In genomic region chr10:44959243-44960097, GRCh38 we compare ENCODE assay signal across 8 cellular contexts. TPM values are rescaled to one million over a fixed set of nuclear protein-coding genes. Genes with fewer than 3 reads are reported as not detected.
DNase-seq lines count a peak whose midpoint lies in the region; ATAC-seq and TF ChIP-seq lines count a peak whose summit lies in the region.

TSS of gene RASSF4 (plus strand) at chr10:44959802. CDS start at chr10:44970203, 10,401 bp downstream.

- H3K27ac ChIP-seq in right lobe of liver, result peak within 1 kb of the TSS; percentile 81 to 91 (median 84)

- peaks cover 0 to 57% (median 12%) of the 10 kb centered on the region in 4 donors for H3K4me1 ChIP-seq in right lobe of liver

- DNase-seq in Ammon's horn (ENCODE audit: low spot score) (peak; percentile 95), NCI-H526 (lab: John Stamatoyannopoulos, UW) (peak; percentile 26 to 86), dermis blood vessel endothelial cell (peak; percentile 89), right lobe of liver (peak; percentile 98)
- peak; percentile 85 to 90 for DNase-seq in activated CD4-positive, alpha-beta T cell treated with anti-CD3 and anti-CD28 coated beads, Interleukin-2, amount 50 U/mL, for 24 hours (ENCODE audit: low read depth in 1 of 2, low spot score in 1 of 2)
- DNase-seq in stimulated activated CD4-positive, alpha-beta T cell treated with anti-CD3 and anti-CD28 coated beads, Interleukin-4, amount 100 ng/mL, for 4 hours, result peak; percentile 87 to 92

- H3K4me3 ChIP-seq in right lobe of liver, result peak within 1 kb of the TSS; percentile 66 to 86 (median 81)

- no peak for TF ChIP-seq CTCF in right lobe of liver (IDR thresholded peaks at IDR 0.05)

- intact Hi-C loops in right lobe of liver (cut with DNase I), result no loop called here

- no peaks in the 10 kb centered on the region for H3K36me3 ChIP-seq in right lobe of liver

- H3K27me3 ChIP-seq in right lobe of liver, result no peaks in the 10 kb centered on the region

- peak; percentile 94 for TF ChIP-seq POLR2A in right lobe of liver (IDR thresholded peaks at IDR 0.05)

- H3K9me3 ChIP-seq in right lobe of liver, result no peaks in the 10 kb centered on the region

- ATAC-seq in GM19035 (IDR thresholded peaks at IDR 0.05; ENCODE audit: unreplicated experiment), result peak; percentile 99
- peak; percentile 97 for ATAC-seq in HG03280 (IDR thresholded peaks at IDR 0.05; ENCODE audit: unreplicated experiment)
- peak; percentile 85 to 96 (median 92) for ATAC-seq in right lobe of liver

- WGBS in right lobe of liver (ENCODE audit: insufficient coverage, low coverage, low lambda C conversion rate, missing lambda C conversion rate), result no CpG with 5 or more reads among the region's 74 CpGs

RNA-seq across cellular contexts. Expression of gene RASSF4, which starts in this region (rescaled TPM):
- 13.1 and 24.8 TPM in 2 replicates for total RNA-seq in dermis blood vessel endothelial cell
- total RNA-seq in right lobe of liver, result 10 to 100 TPM; 13.6 to 28.5 (median 19.6) TPM

Comparison
In these comparisons a context has a peak if more than half of its experiments do, and no peak if none do; other contexts are left out.
1. Peak in every context shown above with its lines: DNase-seq, ATAC-seq, H3K4me3 ChIP-seq and H3K27ac ChIP-seq.